In the genomic region with DNA sequence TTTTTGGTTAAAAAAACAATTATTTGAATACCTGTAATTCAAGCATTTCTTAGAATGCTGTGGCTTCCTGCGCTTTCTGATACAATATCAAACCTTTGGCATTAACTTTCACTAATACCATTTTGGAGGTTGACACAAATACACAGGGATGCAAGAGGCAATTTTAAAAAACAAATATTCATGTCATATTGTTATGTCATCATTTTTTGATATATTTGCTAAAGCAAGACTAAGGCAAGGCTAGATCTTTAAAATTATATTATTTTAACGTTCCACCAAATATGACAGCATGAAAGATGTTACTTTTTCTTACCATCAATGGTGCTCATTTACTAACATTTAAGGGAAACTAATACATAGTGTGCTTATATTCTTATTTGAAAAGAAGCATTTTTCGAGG, we compare ENCODE assay signal across 10 cellular contexts.
"Had no signal": no experiment of that assay in that cellular context is flagged by ENCODE, and none has a peak within 500 bp of the region (broad histone marks: within the 10 kb centered on the region; RNA-seq: fewer than 3 reads in every experiment).

No MANE protein-coding gene starts in this region.

- H3K4me1 ChIP-seq: HAP-1 had no signal

- H3K27ac ChIP-seq: GM23248 had no signal

- H3K4me3 ChIP-seq: GM23248, GM23338, HAP-1 had no signal

- FAIRE-seq: H1 had no signal

- DNase-seq: GM23248, GOT3, H7, H9, HCEC 1CT, HFFc6 had no signal

- ATAC-seq: GM23338, HCT116 had no signal

- H3K36me3 ChIP-seq: HAP-1 had no signal

- H3K4me2 ChIP-seq: GM23338 had no signal

- H2AFZ ChIP-seq: GM23248, GM23338 had no signal

- H3K9ac ChIP-seq: GM23248 had no signal

- H3K9me3 ChIP-seq: HAP-1 had no signal
